1 cellular context compared by ENCODE assay signal in the genomic region with DNA sequence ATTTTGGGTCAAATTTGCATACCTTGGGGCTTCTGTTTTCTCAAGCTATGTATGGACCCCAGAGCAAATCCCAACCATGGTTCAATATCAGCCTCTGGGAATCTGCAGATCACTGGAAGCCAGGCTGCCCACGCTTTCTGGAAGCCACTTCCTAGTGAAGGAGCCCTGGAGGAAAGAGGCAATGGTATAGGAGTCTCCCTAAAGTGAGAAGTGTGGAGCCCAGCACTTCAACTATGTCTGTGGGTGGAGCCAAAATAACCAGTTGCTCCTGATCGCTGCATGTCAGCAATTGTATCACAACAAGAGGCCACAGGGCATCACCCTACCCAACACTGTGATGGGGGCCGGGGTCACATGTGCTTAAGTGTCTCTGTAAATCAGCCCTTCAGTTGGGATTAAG.
TF ChIP-seq lines count a peak whose summit lies in the region.

No MANE protein-coding gene starts in this region.

TF ChIP-seq in H1, 55 proteins besides CTCF, POLR2A, EP300 and RAD21 (continued from another document):
- no peak for TF ChIP-seq BRCA1 (IDR thresholded peaks at IDR 0.05; ENCODE audit: low read depth, low read length)
- TF ChIP-seq BCL11A (IDR thresholded peaks at IDR 0.05; ENCODE audit: low read depth in 2 of 2, low read length in 2 of 2): no peak
- TF ChIP-seq SP1 (IDR thresholded peaks at IDR 0.05; ENCODE audit: low read depth, low read length): no peak
